16 cellular contexts compared by ENCODE assay signal in genomic region chr20:22717466-22717865, GRCh38.
A peak's percentile ranks its signal among the peaks of the same experiment; 100 is the strongest.
DNase-seq lines count a peak whose midpoint lies in the region; ATAC-seq and TF ChIP-seq lines count a peak whose summit lies in the region.
"Had no signal": no experiment of that assay in that cellular context is flagged by ENCODE, and none has a peak within 500 bp of the region (broad histone marks: within the 10 kb centered on the region; RNA-seq: fewer than 3 reads in every experiment).

No MANE protein-coding gene starts in this region.

- no peaks in the 10 kb centered on the region for H3K36me3 Mint-ChIP-seq in HFFc6 (ENCODE audit: low read depth)
- H3K36me3 Mint-ChIP-seq: activated CD8-positive, alpha-beta memory T cell treated with anti-CD3 and anti-CD28 coated beads, Interleukin-2, amount 10 ng/mL, durations not matched to agents 7 days and 5 days; activated naive CD8-positive, alpha-beta T cell; CD14-positive monocyte had no signal

- DNase-seq in LoVo (ENCODE audit: low spot score) = peak; percentile 56
- peak; percentile 31 to 75 for DNase-seq in cardiac fibroblast (ENCODE audit: low read depth in 2 of 2)
- DNase-seq in iPS-NIHi7 (ENCODE audit: extremely low spot score) = peak; percentile 30
- DNase-seq in thoracic aorta (ENCODE audit: low spot score) = no peak
- DNase-seq in NCI-H1417 (lab: John Stamatoyannopoulos, UW) = no peak
- no peak for DNase-seq in HFFc6
- DNase-seq in NCI-H187 (lab: John Stamatoyannopoulos, UW) = no peak
- DNase-seq in G401 (ENCODE audit: low spot score) = no peak
- DNase-seq: activated CD8-positive, alpha-beta memory T cell treated with anti-CD3 and anti-CD28 coated beads, Interleukin-2, amount 10 ng/mL, durations not matched to agents 7 days and 5 days; effector memory CD4-positive, alpha-beta T cell; NCI-H146; SIG-M5 had no signal

- H3K4me3 ChIP-seq in cardiac fibroblast (replicated peaks in 1 of 2; ENCODE audit: low read depth in 2 of 2, low read length in 2 of 2) (no peak overlapping the region), thoracic aorta (no peak overlapping the region)
- H3K4me3 ChIP-seq: prostate gland had no signal

- H3K36me3 ChIP-seq in thoracic aorta = no peaks in the 10 kb centered on the region
- H3K36me3 ChIP-seq: prostate gland had no signal

- peak; percentile 40 for ATAC-seq in thoracic aorta (ENCODE audit: insufficient number of reproducible peaks, low FRiP score, low read depth)
- ATAC-seq: activated CD8-positive, alpha-beta memory T cell treated with anti-CD3 and anti-CD28 coated beads, Interleukin-2, amount 10 ng/mL, durations not matched to agents 7 days and 5 days had no signal

- H3K4me1 ChIP-seq in thoracic aorta (ENCODE audit: control insufficient read depth in 1 of 2, low read depth in 2 of 2) = peaks cover 19 to 21% of the 10 kb centered on the region in 2 donors
- H3K4me1 ChIP-seq: prostate gland had no signal

- H3K4me1 Mint-ChIP-seq in HFFc6 (ENCODE audit: low read depth) = no peaks in the 10 kb centered on the region
- H3K4me1 Mint-ChIP-seq: activated CD8-positive, alpha-beta memory T cell treated with anti-CD3 and anti-CD28 coated beads, Interleukin-2, amount 10 ng/mL, durations not matched to agents 7 days and 5 days had no signal

- no peaks in the 10 kb centered on the region for H3K27me3 ChIP-seq in thoracic aorta (replicated peaks; ENCODE audit: insufficient read depth)

- H3K27ac Mint-ChIP-seq in HFFc6 = no peak overlapping the region
- H3K27ac Mint-ChIP-seq: activated CD8-positive, alpha-beta memory T cell treated with anti-CD3 and anti-CD28 coated beads, Interleukin-2, amount 10 ng/mL, durations not matched to agents 7 days and 5 days; activated naive CD8-positive, alpha-beta T cell; CD14-positive monocyte; stimulated activated naive CD8-positive, alpha-beta T cell treated with anti-CD3 and anti-CD28 coated beads, Interleukin-15, Interleukin-2, amounts not matched to agents 100 ng/mL and 50 ng/mL, for 24 hours had no signal

- TF ChIP-seq CTCF in cardiac fibroblast (IDR thresholded peaks at IDR 0.05; ENCODE audit: low read depth, low read length) (no peak), thoracic aorta (IDR thresholded peaks at IDR 0.05) (no peak), HFFc6 (IDR thresholded peaks at IDR 0.05) (no peak)

- H3K9me3 Mint-ChIP-seq in HFFc6 = peaks cover 7% of the 10 kb centered on the region; the same call in 1 of the 2 replicates
- H3K9me3 Mint-ChIP-seq: stimulated activated naive CD8-positive, alpha-beta T cell treated with anti-CD3 and anti-CD28 coated beads, Interleukin-15, Interleukin-2, amounts not matched to agents 100 ng/mL and 50 ng/mL, for 24 hours had no signal

- H3K9me3 ChIP-seq in thoracic aorta = no peaks in the 10 kb centered on the region
- H3K9me3 ChIP-seq: prostate gland had no signal

- H3K27me3 Mint-ChIP-seq in HFFc6 (ENCODE audit: insufficient read depth) = peaks cover 1% of the 10 kb centered on the region; the same call in 1 of the 2 replicates
- H3K27me3 Mint-ChIP-seq: activated CD8-positive, alpha-beta memory T cell treated with anti-CD3 and anti-CD28 coated beads, Interleukin-2, amount 10 ng/mL, durations not matched to agents 7 days and 5 days; stimulated activated naive CD8-positive, alpha-beta T cell treated with anti-CD3 and anti-CD28 coated beads, Interleukin-15, Interleukin-2, amounts not matched to agents 100 ng/mL and 50 ng/mL, for 24 hours had no signal

- peak overlapping the region in 1 of 2 donors; percentile 66 for H3K27ac ChIP-seq in thoracic aorta
- H3K27ac ChIP-seq: prostate gland had no signal

- in situ Hi-C loops in G401 (cut with HindIII; ENCODE audit: low sequenced_read_pairs) = no loop called here

- H3K4me3 Mint-ChIP-seq in HFFc6 = no peak overlapping the region
- H3K4me3 Mint-ChIP-seq: activated CD8-positive, alpha-beta memory T cell treated with anti-CD3 and anti-CD28 coated beads, Interleukin-2, amount 10 ng/mL, durations not matched to agents 7 days and 5 days; activated naive CD8-positive, alpha-beta T cell; CD14-positive monocyte; stimulated activated naive CD8-positive, alpha-beta T cell treated with anti-CD3 and anti-CD28 coated beads, Interleukin-15, Interleukin-2, amounts not matched to agents 100 ng/mL and 50 ng/mL, for 24 hours had no signal

Comparison
In these comparisons a context has a peak if more than half of its experiments do, and no peak if none do; other contexts are left out.
1. DNase-seq: peak in LoVo (single experiment), cardiac fibroblast (2 of 2) and iPS-NIHi7 (single experiment); none in thoracic aorta (single experiment), NCI-H1417 (0 of 3), HFFc6 (single experiment), NCI-H187 (0 of 2) and G401 (single experiment).